ENCODE assay signal across 15 cellular contexts in the genomic region with DNA sequence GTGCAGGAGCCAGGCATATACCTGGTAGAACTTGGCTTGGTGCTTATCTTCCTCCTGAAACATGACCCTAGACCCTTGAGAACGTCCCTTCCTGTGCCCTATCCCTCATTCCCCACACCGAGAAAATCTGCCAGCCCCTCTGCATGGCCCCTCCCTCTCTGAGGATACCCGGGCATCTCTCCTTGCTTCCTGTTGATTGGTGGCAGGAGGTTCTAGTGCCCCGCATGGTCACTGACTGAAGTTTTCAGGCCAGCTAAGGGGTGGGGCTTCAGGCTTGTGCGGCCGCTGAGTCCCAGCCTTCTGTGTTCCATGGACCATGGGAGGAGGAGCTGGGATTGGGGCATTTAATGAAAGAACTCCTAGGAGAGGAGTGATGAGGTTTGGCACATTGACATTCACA. TPM values are rescaled to one million over a fixed set of nuclear protein-coding genes. Genes with fewer than 3 reads are reported as not detected.
DNase-seq lines count a peak whose midpoint lies in the region; ATAC-seq and TF ChIP-seq lines count a peak whose summit lies in the region.
"Had no signal": no experiment of that assay in that cellular context is flagged by ENCODE, and none has a peak within 500 bp of the region (broad histone marks: within the 10 kb centered on the region; RNA-seq: fewer than 3 reads in every experiment).

No MANE protein-coding gene starts in this region.

- ATAC-seq in GM21390 (IDR thresholded peaks at IDR 0.05; ENCODE audit: unreplicated experiment): no peak
- ATAC-seq in activated T-cell treated with anti-CD3 and anti-CD28 coated beads, Interleukin-2, amount 50 U/mL, for 72 hours (replicated peaks in 1 of 2): no peak

- no peak for TF ChIP-seq CTCF in WERI-Rb-1 (IDR thresholded peaks at IDR 0.05; ENCODE audit: low read depth, low read length)
- no peak for TF ChIP-seq CTCF in sigmoid colon (IDR thresholded peaks at IDR 0.05)

- DNase-seq in 8988T (peak; percentile 80), ELR (ENCODE audit: low read depth) (peak; percentile 25), WERI-Rb-1 (peak; percentile 48), iPS-NIHi7 (ENCODE audit: extremely low spot score) (peak; percentile 78), sigmoid colon (no peak), NOMO-1 (lab: John Stamatoyannopoulos, UW; ENCODE audit: unreplicated experiment in 2 of 2) (no peak)
- no peak for DNase-seq in activated T-cell treated with anti-CD3 and anti-CD28 coated beads, Interleukin-2, amount 50 U/mL, for 72 hours
- DNase-seq: activated T-cell treated with anti-CD3 and anti-CD28 coated beads, Interleukin-2, amount 50 U/mL, for 24 hours; GDM1; KG1; NCI-H2029; stimulated activated naive CD4-positive, alpha-beta T cell had no signal

- H3K4me3 Mint-ChIP-seq in activated T-cell treated with anti-CD3 and anti-CD28 coated beads, Interleukin-2, amount 50 U/mL, for 72 hours: no peak overlapping the region
- H3K4me3 Mint-ChIP-seq: activated T-cell treated with anti-CD3 and anti-CD28 coated beads, Interleukin-2, amount 50 U/mL, for 24 hours had no signal

- H3K4me3 ChIP-seq in WERI-Rb-1 (ENCODE audit: low read depth, low read length) (no peak overlapping the region), sigmoid colon (no peak overlapping the region)
- H3K4me3 ChIP-seq: adrenal gland had no signal

- 57 to 70% methylated on average over 6 of the region's 6 CpGs for WGBS in sigmoid colon, 2 donors

- H3K36me3 ChIP-seq in WERI-Rb-1 (no peaks in the 10 kb centered on the region), sigmoid colon (no peaks in the 10 kb centered on the region)
- H3K36me3 ChIP-seq: adrenal gland had no signal

- peaks cover 23% of the 10 kb centered on the region for H3K4me1 Mint-ChIP-seq in activated T-cell treated with anti-CD3 and anti-CD28 coated beads, Interleukin-2, amount 50 U/mL, for 72 hours (ENCODE audit: low read depth)

- no peaks in the 10 kb centered on the region for H3K9me3 Mint-ChIP-seq in activated T-cell treated with anti-CD3 and anti-CD28 coated beads, Interleukin-2, amount 50 U/mL, for 72 hours
- H3K9me3 Mint-ChIP-seq: activated T-cell treated with anti-CD3 and anti-CD28 coated beads, Interleukin-2, amount 50 U/mL, for 24 hours had no signal

- H3K9me3 ChIP-seq in WERI-Rb-1 (ENCODE audit: severe bottlenecking) (no peaks in the 10 kb centered on the region), sigmoid colon (no peaks in the 10 kb centered on the region)
- H3K9me3 ChIP-seq: adrenal gland had no signal

- TF ChIP-seq EP300 in sigmoid colon (IDR thresholded peaks at IDR 0.05): no peak

- intact Hi-C loops in sigmoid colon (cut with DNase I): loop anchor here (5.0 to 10.0 kb wide), 2 partner anchors 284 to 361 kb away; no protein-coding TSS in a partner anchor

- H3K27ac Mint-ChIP-seq in activated T-cell treated with anti-CD3 and anti-CD28 coated beads, Interleukin-2, amount 50 U/mL, for 72 hours: no peak overlapping the region
- H3K27ac Mint-ChIP-seq: activated T-cell treated with anti-CD3 and anti-CD28 coated beads, Interleukin-2, amount 50 U/mL, for 24 hours had no signal

- peaks cover 26% of the 10 kb centered on the region for H3K27me3 Mint-ChIP-seq in activated T-cell treated with anti-CD3 and anti-CD28 coated beads, Interleukin-2, amount 50 U/mL, for 72 hours (ENCODE audit: low read depth)

- H3K27me3 ChIP-seq in WERI-Rb-1 (ENCODE audit: insufficient read depth, low read depth, severe bottlenecking): no peaks in the 10 kb centered on the region
- no peaks in the 10 kb centered on the region for H3K27me3 ChIP-seq in sigmoid colon
- H3K27me3 ChIP-seq: adrenal gland had no signal

- H3K4me1 ChIP-seq in sigmoid colon: peaks cover 0 to 22% (median 18%) of the 10 kb centered on the region in 4 donors

- no peak for TF ChIP-seq POLR2A in sigmoid colon (IDR thresholded peaks at IDR 0.05)

- H3K36me3 Mint-ChIP-seq in activated T-cell treated with anti-CD3 and anti-CD28 coated beads, Interleukin-2, amount 50 U/mL, for 72 hours (ENCODE audit: insufficient read depth in 2 of 2): no peaks in the 10 kb centered on the region

- H3K27ac ChIP-seq in WERI-Rb-1 (no peak overlapping the region), sigmoid colon (no peak overlapping the region)
- H3K27ac ChIP-seq: adrenal gland, C4-2B had no signal

RNA-seq across cellular contexts. Expression of a gene that starts 22.8 kb away (rescaled TPM):
- total RNA-seq in sigmoid colon: 10 to 100 TPM; 24.7 to 35.2 (median 30.0) TPM
- 1 to 10 TPM; 3.5 to 6.0 (median 3.9) TPM for polyA plus RNA-seq in sigmoid colon
- total RNA-seq in activated T-cell treated with anti-CD3 and anti-CD28 coated beads, Interleukin-2, amount 50 U/mL, for 72 hours: 1 to 10 TPM; 5.5 to 6.5 TPM

RNA-seq across cellular contexts. Expression of a gene that starts 26.5 kb away (rescaled TPM):
- total RNA-seq in sigmoid colon: 10 to 100 TPM; 23.8 to 51.7 (median 36.2) TPM
- polyA plus RNA-seq in sigmoid colon: 100 to 1,000 TPM; 207 to 597 (median 398) TPM
- total RNA-seq in activated T-cell treated with anti-CD3 and anti-CD28 coated beads, Interleukin-2, amount 50 U/mL, for 72 hours: 10 to 100 TPM; 15.3 to 18.9 TPM

RNA-seq across cellular contexts. Expression of a gene that starts 34.6 kb away (rescaled TPM):
- 10 to 100 TPM; 36.4 to 59.8 (median 40.3) TPM for total RNA-seq in sigmoid colon
- polyA plus RNA-seq in sigmoid colon: 1 to 10 TPM; 3.6 to 4.8 (median 4.2) TPM
- total RNA-seq in activated T-cell treated with anti-CD3 and anti-CD28 coated beads, Interleukin-2, amount 50 U/mL, for 72 hours: 10 to 100 TPM; 11.9 to 14.2 TPM

Comparison
In these comparisons a context has a peak if more than half of its experiments do, and no peak if none do; other contexts are left out.
1. DNase-seq: peak in 8988T (single experiment), ELR (single experiment), WERI-Rb-1 (single experiment) and iPS-NIHi7 (single experiment); none in sigmoid colon (single experiment), NOMO-1 (0 of 2) and activated T-cell treated with anti-CD3 and anti-CD28 coated beads, Interleukin-2, amount 50 U/mL, for 72 hours (0 of 2).